9 cellular contexts compared by ENCODE assay signal in the genomic region with DNA sequence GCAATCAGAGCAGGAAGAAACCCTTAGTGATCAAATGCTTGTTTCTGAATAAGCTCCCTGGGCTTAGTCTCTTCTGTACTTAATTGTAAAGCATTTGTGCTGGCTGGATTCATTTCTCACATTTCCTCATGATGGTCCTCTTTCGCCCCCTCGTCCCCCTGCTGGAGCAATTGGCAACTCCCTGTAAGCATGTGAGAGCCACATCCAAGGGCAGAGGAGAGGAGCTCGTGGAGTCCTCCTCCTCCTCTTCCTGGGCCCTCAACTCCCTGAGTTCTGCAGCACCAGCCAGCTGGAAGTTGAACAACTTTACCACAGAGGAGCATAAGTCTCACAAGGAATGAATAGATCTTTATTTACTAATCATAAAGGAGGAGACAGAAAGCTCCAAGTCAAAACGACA. TPM values are rescaled to one million over a fixed set of nuclear protein-coding genes. Genes with fewer than 3 reads are reported as not detected.
DNase-seq lines count a peak whose midpoint lies in the region; ATAC-seq and TF ChIP-seq lines count a peak whose summit lies in the region.
"Had no signal": no experiment of that assay in that cellular context is flagged by ENCODE, and none has a peak within 500 bp of the region (broad histone marks: within the 10 kb centered on the region; RNA-seq: fewer than 3 reads in every experiment).

No MANE protein-coding gene starts in this region.

- H3K4me3 ChIP-seq in astrocyte of the cerebellum (ENCODE audit: low read depth, low read length) (no peak overlapping the region), kidney epithelial cell (ENCODE audit: low read depth, low read length) (no peak overlapping the region), thyroid gland (replicated peaks in 1 of 3) (no peak overlapping the region)
- H3K4me3 ChIP-seq: Peyer's patch had no signal

- TF ChIP-seq CTCF in astrocyte of the cerebellum (IDR thresholded peaks at IDR 0.05; ENCODE audit: low read depth, low read length, missing control alignments) (peak; percentile 58), kidney epithelial cell (IDR thresholded peaks at IDR 0.05; ENCODE audit: insufficient read depth, low read length, poor library complexity, severe bottlenecking) (peak; percentile 41), thyroid gland (IDR thresholded peaks at IDR 0.05) (no peak)

- intact Hi-C loops in thyroid gland (cut with DNase I): no loop called here

- H3K4me1 ChIP-seq in thyroid gland: no peaks in the 10 kb centered on the region
- H3K4me1 ChIP-seq: Peyer's patch had no signal

- DNase-seq in DMS53 (lab: John Stamatoyannopoulos, UW): peak; percentile 33
- DNase-seq in DMS53 treated with DMSO at 0.1 percent for 48 hours (lab: John Stamatoyannopoulos, UW; ENCODE audit: unreplicated experiment): no peak
- peak; percentile 45 for DNase-seq in HuH-7 (ENCODE audit: low spot score)
- DNase-seq in astrocyte of the cerebellum (ENCODE audit: low read depth): no peak
- DNase-seq in kidney epithelial cell (ENCODE audit: low read depth): no peak
- DNase-seq in NCI-H187 treated with DMSO at 0.1 percent for 48 hours (lab: John Stamatoyannopoulos, UW): no peak
- no peak for DNase-seq in thyroid gland
- DNase-seq: Peyer's patch had no signal

- in situ Hi-C loops in astrocyte of the cerebellum (cut with HindIII; ENCODE audit: low sequenced_read_pairs): no loop called here

- H3K9me3 ChIP-seq in thyroid gland: no peaks in the 10 kb centered on the region
- H3K9me3 ChIP-seq: Peyer's patch had no signal

- H3K36me3 ChIP-seq in kidney epithelial cell (ENCODE audit: control insufficient read depth, insufficient read depth, low read length) (no peaks in the 10 kb centered on the region), thyroid gland (no peaks in the 10 kb centered on the region)

- H3K27me3 ChIP-seq in kidney epithelial cell (ENCODE audit: control insufficient read depth, insufficient read depth, low read length) (no peaks in the 10 kb centered on the region), thyroid gland (no peaks in the 10 kb centered on the region)
- H3K27me3 ChIP-seq: Peyer's patch had no signal

- no peak for TF ChIP-seq POLR2A in thyroid gland (IDR thresholded peaks at IDR 0.05)

- 52% methylated on average over 4 of the region's 4 CpGs for WGBS in thyroid gland, 2 donors

- ATAC-seq in HG03439 (IDR thresholded peaks at IDR 0.05; ENCODE audit: unreplicated experiment): no peak

- H3K27ac ChIP-seq in thyroid gland: no peak overlapping the region
- H3K27ac ChIP-seq: Peyer's patch had no signal

RNA-seq across cellular contexts. Expression of gene ANKEF1, which starts 12.6 kb away (rescaled TPM):
- total RNA-seq in kidney epithelial cell (7.6 and 8.2 TPM in 2 replicates), thyroid gland (10 to 100 TPM; 10.1 to 14.2 (median 11.5) TPM)

Comparison
In these comparisons a context has a peak if more than half of its experiments do, and no peak if none do; other contexts are left out.
1. DNase-seq: peak in DMS53 (single experiment) and HuH-7 (single experiment); none in DMS53 treated with DMSO at 0.1 percent for 48 hours (single experiment), astrocyte of the cerebellum (single experiment), kidney epithelial cell (single experiment), NCI-H187 treated with DMSO at 0.1 percent for 48 hours (single experiment) and thyroid gland (0 of 2).
2. CTCF ChIP-seq: peak in astrocyte of the cerebellum (single experiment) and kidney epithelial cell (single experiment); none in thyroid gland (0 of 6).